In the genomic region with DNA sequence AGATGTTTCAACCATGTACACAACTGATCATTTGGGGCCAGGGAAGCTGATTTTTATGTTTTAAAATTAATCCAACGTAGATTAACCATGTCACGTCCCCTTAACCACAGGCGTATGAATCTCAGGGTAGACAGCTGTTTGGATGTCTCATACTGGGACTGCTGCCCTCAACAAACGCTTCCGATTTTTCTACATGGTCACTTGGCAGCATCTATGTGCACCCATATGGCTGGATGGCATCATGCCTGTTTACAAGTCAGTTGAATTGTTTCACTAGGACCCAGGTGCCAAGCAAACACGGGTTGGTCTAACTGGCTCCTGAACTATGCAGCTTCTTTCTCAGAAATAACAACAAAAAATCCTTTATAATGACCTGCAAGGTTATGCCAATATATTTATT, we compare ENCODE assay signal across 25 cellular contexts.
DNase-seq lines count a peak whose midpoint lies in the region; ATAC-seq and FAIRE-seq lines count a peak whose summit lies in the region.
"Had no signal": no experiment of that assay in that cellular context is flagged by ENCODE, and none has a peak within 500 bp of the region (broad histone marks: within the 10 kb centered on the region; RNA-seq: fewer than 3 reads in every experiment).

No MANE protein-coding gene starts in this region.

- H4K5ac ChIP-seq in mesendoderm (ENCODE audit: low read length), result no peak overlapping the region

- in situ Hi-C loops in G401 (cut with HindIII; ENCODE audit: low sequenced_read_pairs), result no loop called here

- no peak overlapping the region for H2BK120ac ChIP-seq in mesendoderm (ENCODE audit: low read depth, low read length)

- no peaks in the 10 kb centered on the region for H3K27me3 ChIP-seq in mesendoderm (ENCODE audit: insufficient read depth, low read length, poor library complexity)
- H3K27me3 ChIP-seq: sigmoid colon, testis had no signal

- no peak overlapping the region for H3K9ac ChIP-seq in mesendoderm (ENCODE audit: low read length)

- no peak overlapping the region for H3K4me2 ChIP-seq in mesendoderm (ENCODE audit: low read length)

- peaks cover 0 to 8% (median 0%) of the 10 kb centered on the region in 3 donors for H3K36me3 Mint-ChIP-seq in naive thymus-derived CD8-positive, alpha-beta T cell
- H3K36me3 Mint-ChIP-seq: activated naive CD8-positive, alpha-beta T cell treated with anti-CD3 and anti-CD28 coated beads, Interleukin-2, amount 10 ng/mL, durations not matched to agents 7 days and 5 days; CD14-positive monocyte had no signal

- H3K4me1 ChIP-seq in mesendoderm (ENCODE audit: control insufficient read depth, low read depth, low read length), result no peaks in the 10 kb centered on the region
- H3K4me1 ChIP-seq: sigmoid colon, testis had no signal

- no CpG with 5 or more reads among the region's 6 CpGs for WGBS in mesendoderm (ENCODE audit: extremely low coverage, insufficient coverage, low lambda C conversion rate)

- H3K4me3 ChIP-seq in mesendoderm (ENCODE audit: low read length), result no peak overlapping the region
- H3K4me3 ChIP-seq: GM12878, sigmoid colon, testis had no signal

- H3K27me3 Mint-ChIP-seq in naive thymus-derived CD8-positive, alpha-beta T cell, result peaks cover 0 to 4% (median 1%) of the 10 kb centered on the region in 5 donors
- H3K27me3 Mint-ChIP-seq: activated naive CD8-positive, alpha-beta T cell treated with anti-CD3 and anti-CD28 coated beads, Interleukin-2, amount 10 ng/mL, durations not matched to agents 7 days and 5 days; central memory CD8-positive, alpha-beta T cell had no signal

- no peaks in the 10 kb centered on the region for H3K79me1 ChIP-seq in mesendoderm (ENCODE audit: low read length)

- peak; percentile 75 for DNase-seq in G401 (ENCODE audit: low spot score)
- DNase-seq in NCI-H69 (lab: John Stamatoyannopoulos, UW), result peak; percentile 22
- DNase-seq in frontal cortex (ENCODE audit: low spot score in 2 of 2), result peak; percentile 14
- DNase-seq in pons (ENCODE audit: low spot score), result peak; percentile 95
- DNase-seq in naive thymus-derived CD8-positive, alpha-beta T cell, result no peak
- no peak for DNase-seq in foreskin melanocyte
- DNase-seq in NCI-H510A (lab: John Stamatoyannopoulos, UW), result no peak
- DNase-seq in mesendoderm, result no peak
- DNase-seq: activated CD4-positive, alpha-beta T cell treated with anti-CD3 and anti-CD28 coated beads for 48 hours; activated CD8-positive, alpha-beta memory T cell treated with anti-CD3 and anti-CD28 coated beads for 24 hours; activated gamma-delta T cell; activated naive CD8-positive, alpha-beta T cell treated with anti-CD3 and anti-CD28 coated beads, Interleukin-2, amount 10 ng/mL, durations not matched to agents 7 days and 5 days; kidney; NCI-H187; NK-92 treated with Interleukin-12 subunit alpha and Interleukin-12 subunit beta, amount 100 ng/mL, for 24 hours; SHP77; sigmoid colon; stimulated activated CD4-positive, alpha-beta T cell treated with anti-CD3 and anti-CD28 coated beads, Interleukin-15, amount 100 ng/mL, for 24 hours; stimulated activated naive CD4-positive, alpha-beta T cell; testis had no signal

- H3K9me3 Mint-ChIP-seq in naive thymus-derived CD8-positive, alpha-beta T cell, result peaks cover 0 to 11% (median 0%) of the 10 kb centered on the region in 9 donors
- H3K9me3 Mint-ChIP-seq: neural crest cell had no signal

- H3K23ac ChIP-seq in mesendoderm (ENCODE audit: low read length), result no peak overlapping the region

- no peak overlapping the region for H3K18ac ChIP-seq in mesendoderm (ENCODE audit: low read length)

- H3K4ac ChIP-seq in mesendoderm (ENCODE audit: low read depth, low read length), result no peak overlapping the region

- H2BK15ac ChIP-seq in mesendoderm (replicated peaks; ENCODE audit: low read depth), result no peak overlapping the region

- FAIRE-seq in frontal cortex (lab: Jason Lieb, UNC), result no peak
- FAIRE-seq: GM12878, kidney had no signal

- no peak overlapping the region for H3K27ac Mint-ChIP-seq in naive thymus-derived CD8-positive, alpha-beta T cell
- H3K27ac Mint-ChIP-seq: activated naive CD8-positive, alpha-beta T cell treated with anti-CD3 and anti-CD28 coated beads, Interleukin-2, amount 10 ng/mL, durations not matched to agents 7 days and 5 days; CD14-positive monocyte; progenitor cell of endocrine pancreas had no signal

- no peak overlapping the region for H3K56ac ChIP-seq in mesendoderm (ENCODE audit: low read length)

- ATAC-seq in naive thymus-derived CD8-positive, alpha-beta T cell, result no peak
- ATAC-seq: GM12878 had no signal

- H2BK5ac ChIP-seq in mesendoderm (ENCODE audit: low read length), result no peak overlapping the region

- H3K36me3 ChIP-seq in mesendoderm (ENCODE audit: control insufficient read depth, insufficient read depth, low read length), result no peaks in the 10 kb centered on the region
- H3K36me3 ChIP-seq: sigmoid colon had no signal

- H3K4me1 Mint-ChIP-seq in naive thymus-derived CD8-positive, alpha-beta T cell, result peaks cover 0 to 2% (median 0%) of the 10 kb centered on the region in 4 donors
- H3K4me1 Mint-ChIP-seq: activated naive CD8-positive, alpha-beta T cell treated with anti-CD3 and anti-CD28 coated beads, Interleukin-2, amount 10 ng/mL, durations not matched to agents 7 days and 5 days; CD14-positive monocyte; central memory CD8-positive, alpha-beta T cell had no signal

- H2AK5ac ChIP-seq in mesendoderm (ENCODE audit: low read length), result no peak overlapping the region

- POLR2A ChIA-PET in naive thymus-derived CD8-positive, alpha-beta T cell (lab: Charles Lee), result no interaction called here

- H3K4me3 Mint-ChIP-seq in naive thymus-derived CD8-positive, alpha-beta T cell, result no peak overlapping the region
- H3K4me3 Mint-ChIP-seq: activated naive CD8-positive, alpha-beta T cell treated with anti-CD3 and anti-CD28 coated beads, Interleukin-2, amount 10 ng/mL, durations not matched to agents 7 days and 5 days; CD14-positive monocyte; central memory CD8-positive, alpha-beta T cell; neural crest cell had no signal

- H3K27ac ChIP-seq in mesendoderm (ENCODE audit: low read depth, low read length), result no peak overlapping the region
- H3K27ac ChIP-seq: sigmoid colon, testis had no signal

- H4K8ac ChIP-seq in mesendoderm (ENCODE audit: low read depth, low read length), result no peak overlapping the region

- H3K79me2 ChIP-seq in mesendoderm (ENCODE audit: control insufficient read depth, insufficient read depth, low read length), result no peaks in the 10 kb centered on the region

Comparison
In these comparisons a context has a peak if more than half of its experiments do, and no peak if none do; other contexts are left out.
1. DNase-seq: peak in G401 (single experiment), NCI-H69 (single experiment), frontal cortex (2 of 2) and pons (single experiment); none in naive thymus-derived CD8-positive, alpha-beta T cell (0 of 10), foreskin melanocyte (single experiment), NCI-H510A (single experiment) and mesendoderm (single experiment).